Comparison of ENCODE assay signal across 8 cellular contexts in the genomic region with DNA sequence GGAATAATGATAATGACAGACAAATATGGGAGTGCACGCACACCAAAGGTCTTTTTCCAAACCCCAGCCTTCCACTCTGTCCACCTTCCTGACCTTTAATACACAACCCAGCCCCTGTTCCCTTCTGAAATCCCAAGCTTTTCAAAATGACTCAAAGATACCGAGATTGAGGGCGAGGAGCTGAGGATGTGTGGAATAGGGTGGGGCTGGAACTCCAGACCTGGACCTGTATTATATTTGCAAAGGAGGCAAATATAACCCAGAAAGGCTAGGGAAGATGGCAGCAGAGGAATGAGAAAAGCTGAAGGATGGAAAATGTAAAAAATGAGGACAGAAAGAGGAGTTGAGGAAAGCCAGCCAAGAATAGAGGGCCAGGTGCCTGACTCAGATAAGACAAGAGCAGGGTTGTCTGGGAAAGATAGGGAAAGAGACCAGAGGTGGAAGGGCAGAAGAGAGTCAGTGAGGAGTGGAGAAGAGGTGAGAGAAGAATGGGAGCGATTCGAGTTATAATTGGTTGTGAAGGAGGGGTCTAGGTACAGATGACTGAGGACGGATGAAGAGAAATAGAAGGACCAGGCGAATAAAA. TPM values are rescaled to one million over a fixed set of nuclear protein-coding genes. Genes with fewer than 3 reads are reported as not detected.
DNase-seq lines count a peak whose midpoint lies in the region; ATAC-seq and TF ChIP-seq lines count a peak whose summit lies in the region.

No MANE protein-coding gene starts in this region.

- intact Hi-C loops in stomach (cut with DNase I; ENCODE audit: low total_unique reads) (no loop called here), sciatic nerve (cut with DNase I) (no loop called here)

- H3K4me1 ChIP-seq in stomach: peaks cover 52 to 67% (median 62%) of the 10 kb centered on the region in 4 donors

- H3K27ac ChIP-seq in WERI-Rb-1 (peak overlapping the region; percentile 96), stomach (peak overlapping the region; percentile 85 to 96 (median 91))

- peaks cover 45% of the 10 kb centered on the region for H3K27me3 Mint-ChIP-seq in activated T-cell treated with anti-CD3 and anti-CD28 coated beads, Interleukin-2, amount 50 U/mL, for 24 hours
- peaks cover 44% of the 10 kb centered on the region for H3K27me3 Mint-ChIP-seq in glutamatergic neuron (ENCODE audit: unreplicated experiment)

- H3K9me3 Mint-ChIP-seq in activated T-cell treated with anti-CD3 and anti-CD28 coated beads, Interleukin-2, amount 50 U/mL, for 24 hours: no peaks in the 10 kb centered on the region
- peaks cover 47% of the 10 kb centered on the region for H3K9me3 Mint-ChIP-seq in glutamatergic neuron (ENCODE audit: unreplicated experiment)

- H3K36me3 ChIP-seq in WERI-Rb-1 (peaks cover 23% of the 10 kb centered on the region), stomach (peaks cover 6 to 8% (median 7%) of the 10 kb centered on the region in 4 donors)

- ATAC-seq in GM21447 (IDR thresholded peaks at IDR 0.05; ENCODE audit: unreplicated experiment) (no peak), sciatic nerve (no peak)

- H3K4me3 Mint-ChIP-seq in activated T-cell treated with anti-CD3 and anti-CD28 coated beads, Interleukin-2, amount 50 U/mL, for 24 hours: peak overlapping the region; percentile 55
- H3K4me3 Mint-ChIP-seq in glutamatergic neuron (ENCODE audit: unreplicated experiment): peak overlapping the region; percentile 95

- peak overlapping the region; percentile 4 for H3K27ac Mint-ChIP-seq in activated T-cell treated with anti-CD3 and anti-CD28 coated beads, Interleukin-2, amount 50 U/mL, for 24 hours
- H3K27ac Mint-ChIP-seq in glutamatergic neuron (ENCODE audit: unreplicated experiment): peak overlapping the region; percentile 99

- TF ChIP-seq POLR2A in stomach (IDR thresholded peaks at IDR 0.05): no peak

- peaks cover 12% of the 10 kb centered on the region for H3K36me3 Mint-ChIP-seq in activated T-cell treated with anti-CD3 and anti-CD28 coated beads, Interleukin-2, amount 50 U/mL, for 24 hours (ENCODE audit: low read depth)
- H3K36me3 Mint-ChIP-seq in glutamatergic neuron (ENCODE audit: unreplicated experiment): no peaks in the 10 kb centered on the region

- no peak for DNase-seq in activated T-cell treated with anti-CD3 and anti-CD28 coated beads, Interleukin-2, amount 50 U/mL, for 24 hours
- DNase-seq in activated T-cell treated with anti-CD3 and anti-CD28 coated beads for 4 hours: no peak
- no peak for DNase-seq in WERI-Rb-1
- DNase-seq in glutamatergic neuron: no peak
- DNase-seq in stomach: no peak
- DNase-seq in UCSD-AML1 (lab: John Stamatoyannopoulos, UW; ENCODE audit: unreplicated experiment): no peak
- no peak for DNase-seq in sciatic nerve (ENCODE audit: low spot score)

- TF ChIP-seq EP300 in stomach (IDR thresholded peaks at IDR 0.05): no peak

- 21 to 29% (median 23%) methylated on average over 7 of the region's 7 CpGs for WGBS in stomach, 5 donors

- peaks cover 42% of the 10 kb centered on the region for H3K4me1 Mint-ChIP-seq in activated T-cell treated with anti-CD3 and anti-CD28 coated beads, Interleukin-2, amount 50 U/mL, for 24 hours (ENCODE audit: low read depth)
- H3K4me1 Mint-ChIP-seq in glutamatergic neuron (ENCODE audit: low read depth, unreplicated experiment): peaks cover 33% of the 10 kb centered on the region

- TF ChIP-seq CTCF in WERI-Rb-1 (IDR thresholded peaks at IDR 0.05; ENCODE audit: low read depth, low read length) (no peak), glutamatergic neuron (IDR thresholded peaks at IDR 0.05; ENCODE audit: partially characterized antibody, unreplicated experiment) (no peak), stomach (IDR thresholded peaks at IDR 0.05) (no peak)

- H3K4me3 ChIP-seq in WERI-Rb-1 (ENCODE audit: low read depth, low read length) (peak overlapping the region; percentile 45), stomach (peak overlapping the region; percentile 63 to 78 (median 78))

- H3K27me3 ChIP-seq in WERI-Rb-1 (ENCODE audit: insufficient read depth, low read depth, severe bottlenecking) (no peaks in the 10 kb centered on the region), stomach (no peaks in the 10 kb centered on the region)

- no peaks in the 10 kb centered on the region for H3K9me3 ChIP-seq in WERI-Rb-1 (ENCODE audit: severe bottlenecking)
- no peaks in the 10 kb centered on the region for H3K9me3 ChIP-seq in stomach

RNA-seq across cellular contexts. Expression of a gene that starts 1.0 kb away (rescaled TPM):
- total RNA-seq in glutamatergic neuron (ENCODE audit: unreplicated experiment): 966 TPM
- total RNA-seq in stomach: 100 to 1,000 TPM in 1 of 5 donors, 10 to 100 TPM in 4; 22.8 to 261 (median 78.2) TPM
- 100 to 1,000 TPM; 228 to 363 (median 307) TPM for polyA plus RNA-seq in stomach
- 352 TPM for total RNA-seq in sciatic nerve

RNA-seq across cellular contexts. Expression of a gene that starts 7.2 kb away (rescaled TPM):
- total RNA-seq in glutamatergic neuron (ENCODE audit: unreplicated experiment) (7.3 TPM), stomach (1 to 10 TPM in 2 of 5 donors, not detected in 3; 2.2 to 2.3 TPM), sciatic nerve (3.4 TPM)
- polyA plus RNA-seq in stomach: 1 to 10 TPM in 2 of 3 donors, under 1 TPM in 1; 0.25 to 1.4 (median 1.2) TPM

RNA-seq across cellular contexts. Expression of a gene that starts 12.2 kb away (rescaled TPM):
- total RNA-seq in glutamatergic neuron (ENCODE audit: unreplicated experiment) (228 TPM), stomach (100 to 1,000 TPM in 4 of 5 donors, 1 to 10 TPM in 1; 9.3 to 296 (median 128) TPM), sciatic nerve (98.6 TPM)
- 100 to 1,000 TPM; 168 to 183 (median 180) TPM for polyA plus RNA-seq in stomach

RNA-seq across cellular contexts. Expression of a gene that starts 24.2 kb away (rescaled TPM):
- total RNA-seq in glutamatergic neuron (ENCODE audit: unreplicated experiment) (0.17 TPM), stomach (10 to 100 TPM in 1 of 5 donors, 1 to 10 TPM in 2, not detected in 2; 7.2 to 25.9 (median 9.7) TPM), sciatic nerve (20.6 TPM)
- 1 to 10 TPM; 2.0 to 7.3 (median 3.9) TPM for polyA plus RNA-seq in stomach

RNA-seq across cellular contexts. Expression of a gene that starts 41.3 kb away (rescaled TPM):
- total RNA-seq in glutamatergic neuron (ENCODE audit: unreplicated experiment): 25.9 TPM
- total RNA-seq in stomach: 10 to 100 TPM in 4 of 5 donors, 1 to 10 TPM in 1; 5.8 to 50.0 (median 25.7) TPM
- polyA plus RNA-seq in stomach: 10 to 100 TPM; 45.2 to 54.2 (median 51.6) TPM
- total RNA-seq in sciatic nerve: 47.4 TPM
